Comparison of ENCODE assay signal across 1 cellular context in genomic region chr1:38586993-38587646, GRCh38.
TF ChIP-seq lines count a peak whose summit lies in the region.

No MANE protein-coding gene starts in this region.

TF ChIP-seq in K562, 482 proteins besides CTCF, POLR2A, EP300 and RAD21 (continued from another document):
- TF ChIP-seq ZNF639 (CRISPR knock-in tag; conservative IDR thresholded peaks at IDR 0.05 in 1 of 2, IDR thresholded peaks at IDR 0.05 in 1 of 2): no peak
- no peak for TF ChIP-seq ZNF41 (CRISPR knock-in tag; conservative IDR thresholded peaks at IDR 0.05)
- TF ChIP-seq PCBP1 (IDR thresholded peaks at IDR 0.05; ENCODE audit: low read depth, low read length, poor library complexity, severe bottlenecking): no peak
- TF ChIP-seq ADNP (tag; IDR thresholded peaks at IDR 0.05): no peak
- TF ChIP-seq STAG1 (CRISPR knock-in tag; IDR thresholded peaks at IDR 0.05; ENCODE audit: borderline replicate concordance): peak; percentile 89
- no peak for TF ChIP-seq NR2C2 (CRISPR knock-in tag; IDR thresholded peaks at IDR 0.05)
- TF ChIP-seq NR2C2 (tag; IDR thresholded peaks at IDR 0.05): no peak
- TF ChIP-seq ZNF12 (CRISPR knock-in tag; IDR thresholded peaks at IDR 0.05): peak; percentile 65; the same call in 1 of the 2 replicates
- TF ChIP-seq REST (CRISPR knock-in tag; IDR thresholded peaks at IDR 0.05; ENCODE audit: low read depth): 0 out of 2 replicates have a peak, but pooled peaks have one; percentile 50
- peak; percentile 58; the same call in 1 of the 2 replicates for TF ChIP-seq KLF16 (IDR thresholded peaks at IDR 0.05)
- TF ChIP-seq RFX7 (CRISPR knock-in tag; IDR thresholded peaks at IDR 0.05): no peak
- no peak for TF ChIP-seq RBBP5 (IDR thresholded peaks at IDR 0.05; ENCODE audit: borderline replicate concordance, insufficient read depth, low read length, poor library complexity, severe bottlenecking)
- TF ChIP-seq XRCC3 (IDR thresholded peaks at IDR 0.05): no peak
- no peak for TF ChIP-seq ZNF280B (CRISPR knock-in tag; IDR thresholded peaks at IDR 0.05)
- TF ChIP-seq FOXK2 (conservative IDR thresholded peaks at IDR 0.05 in 1 of 2, IDR thresholded peaks at IDR 0.05 in 1 of 2; ENCODE audit: low read depth in 2 of 2): no peak
- TF ChIP-seq ZFP30 (CRISPR knock-in tag; IDR thresholded peaks at IDR 0.05; ENCODE audit: borderline replicate concordance): no peak
- peak; percentile 76 for TF ChIP-seq CC2D1A (IDR thresholded peaks at IDR 0.05)
- TF ChIP-seq TRIM24 (IDR thresholded peaks at IDR 0.05): 0 out of 4 replicates have a peak, but pooled peaks of 1 of the 2 experiments have one; percentile 9
- TF ChIP-seq POLR3G (IDR thresholded peaks at IDR 0.05; ENCODE audit: extremely low read depth, insufficient read length, insufficient replicate concordance): no peak
- TF ChIP-seq PHB (CRISPR knock-in tag; IDR thresholded peaks at IDR 0.05): no peak
- TF ChIP-seq JUN (IDR thresholded peaks at IDR 0.05; ENCODE audit: borderline replicate concordance, low read depth, low read length): no peak
- TF ChIP-seq JUN (CRISPR knock-in tag; IDR thresholded peaks at IDR 0.05; ENCODE audit: borderline replicate concordance): no peak
- TF ChIP-seq YY1 (IDR thresholded peaks at IDR 0.05; ENCODE audit: borderline replicate concordance in 1 of 3, control insufficient read depth in 1 of 3, extremely low read depth in 1 of 3, insufficient read depth in 3 of 3, insufficient read length in 1 of 3, insufficient replicate concordance in 2 of 3, low read depth in 1 of 3, low read length in 2 of 3): no peak
- no peak for TF ChIP-seq ELF2 (CRISPR knock-in tag; IDR thresholded peaks at IDR 0.05)
- TF ChIP-seq STAT6 (CRISPR knock-in tag; IDR thresholded peaks at IDR 0.05): no peak
- no peak for TF ChIP-seq HDAC8 (tag; IDR thresholded peaks at IDR 0.05)
- no peak for TF ChIP-seq MXI1 (IDR thresholded peaks at IDR 0.05; ENCODE audit: low read depth, low read length)
- TF ChIP-seq ZNF316 (IDR thresholded peaks at IDR 0.05): no peak
- peak; percentile 86 for TF ChIP-seq DEAF1 (CRISPR knock-in tag; IDR thresholded peaks at IDR 0.05)
- no peak for TF ChIP-seq HSF4 (CRISPR knock-in tag; IDR thresholded peaks at IDR 0.05; ENCODE audit: borderline replicate concordance)
- TF ChIP-seq TBL1XR1 (IDR thresholded peaks at IDR 0.05; ENCODE audit: low read length in 2 of 2): 0 out of 4 replicates have a peak, but pooled peaks of 1 of the 2 experiments have one; percentile 10
- TF ChIP-seq NONO (IDR thresholded peaks at IDR 0.05; ENCODE audit: low read depth in 2 of 2, low read length in 1 of 2): peak in 1 of 2 experiments; percentile 38; a peak in 1 of 4 replicates
- TF ChIP-seq ID3 (CRISPR knock-in tag; IDR thresholded peaks at IDR 0.05): no peak
- TF ChIP-seq ID3 (tag; IDR thresholded peaks at IDR 0.05): no peak
- no peak for TF ChIP-seq ZBED1 (IDR thresholded peaks at IDR 0.05)
- no peak for TF ChIP-seq ILK (tag; IDR thresholded peaks at IDR 0.05; ENCODE audit: borderline replicate concordance, low read depth)
- no peak for TF ChIP-seq SNIP1 (IDR thresholded peaks at IDR 0.05; ENCODE audit: low read depth)
- TF ChIP-seq POLR2AphosphoS2 (IDR thresholded peaks at IDR 0.05; ENCODE audit: low read length): no peak
- no peak for TF ChIP-seq ZEB2 (IDR thresholded peaks at IDR 0.05)
TF ChIP-seq in K562: peak in this region for 31.
